9 cellular contexts compared by ENCODE assay signal in genomic region chr7:1529383-1530116, GRCh38. TPM values are rescaled to one million over a fixed set of nuclear protein-coding genes. Genes with fewer than 3 reads are reported as not detected.
DNase-seq lines count a peak whose midpoint lies in the region; ATAC-seq lines count a peak whose summit lies in the region.
"Had no signal": no experiment of that assay in that cellular context is flagged by ENCODE, and none has a peak within 500 bp of the region (broad histone marks: within the 10 kb centered on the region; RNA-seq: fewer than 3 reads in every experiment).

No MANE protein-coding gene starts in this region.

- no peak overlapping the region for H2BK15ac ChIP-seq in mesenchymal stem cell (ENCODE audit: low read depth, poor library complexity, severe bottlenecking)

- H3K4me1 ChIP-seq in right cardiac atrium (ENCODE audit: control insufficient read depth, insufficient read depth, low read length) (peaks cover 7% of the 10 kb centered on the region), mesenchymal stem cell (ENCODE audit: control insufficient read depth, insufficient read depth, low read depth, low read length) (peaks cover 41% of the 10 kb centered on the region), aorta (ENCODE audit: control insufficient read depth in 1 of 2, insufficient read depth in 2 of 2, low read length in 2 of 2) (no peaks in the 10 kb centered on the region)

- DNase-seq in right cardiac atrium (peak in 2 of 3 donors; percentile 64 to 69), left cardiac atrium (no peak), mesenchymal stem cell (no peak), aorta (peak; percentile 60 to 75)
- DNase-seq in activated CD4-positive, alpha-beta memory T cell treated with anti-CD3 and anti-CD28 coated beads for 36 hours, result no peak

- POLR2A ChIA-PET in activated CD4-positive, alpha-beta memory T cell treated with anti-CD3 and anti-CD28 coated beads for 36 hours (lab: Charles Lee), result no interaction called here

- H3K23ac ChIP-seq in mesenchymal stem cell (ENCODE audit: low read length in 2 of 2), result no peak overlapping the region

- no peaks in the 10 kb centered on the region for H3K9me3 Mint-ChIP-seq in activated CD4-positive, alpha-beta memory T cell treated with anti-CD3 and anti-CD28 coated beads for 36 hours

- H3K27me3 ChIP-seq in right cardiac atrium (ENCODE audit: control insufficient read depth, insufficient read depth) (no peaks in the 10 kb centered on the region), mesenchymal stem cell (ENCODE audit: control insufficient read depth in 1 of 2, insufficient read depth in 1 of 2, low read length in 2 of 2) (peaks cover 0 to 3% of the 10 kb centered on the region in 2 experiments), aorta (ENCODE audit: control insufficient read depth in 1 of 2, insufficient read depth in 2 of 2, low read length in 1 of 2) (no peaks in the 10 kb centered on the region)
- H3K27me3 ChIP-seq: breast epithelium had no signal

- H2BK120ac ChIP-seq in mesenchymal stem cell (ENCODE audit: low read depth, low read length), result no peak overlapping the region

- no peak overlapping the region for H3K27ac Mint-ChIP-seq in activated CD4-positive, alpha-beta memory T cell treated with anti-CD3 and anti-CD28 coated beads for 36 hours

- peak overlapping the region; percentile 5 for H4K8ac ChIP-seq in mesenchymal stem cell (ENCODE audit: low read length)

- CTCF ChIA-PET in activated CD4-positive, alpha-beta memory T cell treated with anti-CD3 and anti-CD28 coated beads for 36 hours (lab: Charles Lee), result no interaction called here

- H3K9me3 ChIP-seq in right cardiac atrium (ENCODE audit: control insufficient read depth, low read length) (no peaks in the 10 kb centered on the region), mesenchymal stem cell (ENCODE audit: control insufficient read depth, low read length) (no peaks in the 10 kb centered on the region), aorta (ENCODE audit: control insufficient read depth, low read length) (no peaks in the 10 kb centered on the region)
- H3K9me3 ChIP-seq: breast epithelium had no signal

- no peak overlapping the region for H2AFZ ChIP-seq in mesenchymal stem cell (ENCODE audit: low read depth, low read length)

- peak overlapping the region in 1 of 2 experiments; percentile 65 for H3K18ac ChIP-seq in mesenchymal stem cell (ENCODE audit: low read depth in 1 of 2, low read length in 2 of 2)

- no peak overlapping the region for H4K91ac ChIP-seq in mesenchymal stem cell (ENCODE audit: low read length)

- no peak overlapping the region for H3K4ac ChIP-seq in mesenchymal stem cell (ENCODE audit: low read depth in 1 of 2, low read length in 2 of 2)

- H3K27ac ChIP-seq in right cardiac atrium (ENCODE audit: low read length) (no peak overlapping the region), mesenchymal stem cell (ENCODE audit: low read length, poor library complexity, severe bottlenecking) (no peak overlapping the region), aorta (ENCODE audit: low read depth in 1 of 2, low read length in 2 of 2) (no peak overlapping the region)

- peak overlapping the region in 1 of 2 experiments; percentile 80 for H2BK12ac ChIP-seq in mesenchymal stem cell (ENCODE audit: low read length in 2 of 2)

- WGBS in right cardiac atrium, result 70% methylated on average over 21 of the region's 21 CpGs
- WGBS in mesenchymal stem cell, result 81% methylated on average over 21 of the region's 21 CpGs
- WGBS in aorta, 2 donors, result 80 to 83% methylated on average over 21 of the region's 21 CpGs

- H3K4me3 ChIP-seq in right cardiac atrium (ENCODE audit: low read length) (no peak overlapping the region), mesenchymal stem cell (ENCODE audit: insufficient read depth in 1 of 2, low read depth in 1 of 2, low read length in 2 of 2) (no peak overlapping the region), aorta (ENCODE audit: low read length in 2 of 2) (no peak overlapping the region)

- no peak for ATAC-seq in right cardiac atrium
- no peak for ATAC-seq in left cardiac atrium
- ATAC-seq in aorta (ENCODE audit: low FRiP score), result no peak
- ATAC-seq in HG03159 (IDR thresholded peaks at IDR 0.05; ENCODE audit: unreplicated experiment), result no peak
- no peak for ATAC-seq in HG03469 (IDR thresholded peaks at IDR 0.05; ENCODE audit: unreplicated experiment)
- no peak for ATAC-seq in GM19328 (IDR thresholded peaks at IDR 0.05; ENCODE audit: unreplicated experiment)

- peaks cover 5% of the 10 kb centered on the region for H3K27me3 Mint-ChIP-seq in activated CD4-positive, alpha-beta memory T cell treated with anti-CD3 and anti-CD28 coated beads for 36 hours

- peaks cover 3% of the 10 kb centered on the region for H3K36me3 Mint-ChIP-seq in activated CD4-positive, alpha-beta memory T cell treated with anti-CD3 and anti-CD28 coated beads for 36 hours

- H3K9ac ChIP-seq in mesenchymal stem cell (ENCODE audit: low read length), result no peak overlapping the region

- peak overlapping the region; percentile 43 for H2AK5ac ChIP-seq in mesenchymal stem cell (ENCODE audit: low read length, severe bottlenecking)

- no peaks in the 10 kb centered on the region for H3K36me3 ChIP-seq in mesenchymal stem cell (ENCODE audit: control insufficient read depth in 1 of 2, insufficient read depth in 2 of 2, low read depth in 1 of 2, low read length in 2 of 2)
- H3K36me3 ChIP-seq in aorta (ENCODE audit: control insufficient read depth in 1 of 2, insufficient read depth in 2 of 2, low read length in 1 of 2), result no peaks in the 10 kb centered on the region
- H3K36me3 ChIP-seq: breast epithelium had no signal

- intact Hi-C loops in right cardiac atrium (cut with DNase I), result no loop called here
- intact Hi-C loops in left cardiac atrium (cut with DNase I), result no loop called here
- intact Hi-C loops in activated CD4-positive, alpha-beta memory T cell treated with anti-CD3 and anti-CD28 coated beads for 36 hours (cut with micrococcal nuclease), result loop anchor here (5.0 kb wide), 1 partner anchor 72 kb away; the partner anchor contains the start of gene MICALL2
- intact Hi-C loops in aorta (cut with DNase I), result no loop called here

- peaks cover 22% of the 10 kb centered on the region for H3K4me1 Mint-ChIP-seq in activated CD4-positive, alpha-beta memory T cell treated with anti-CD3 and anti-CD28 coated beads for 36 hours (ENCODE audit: low read depth)

- no peak overlapping the region for H3K14ac ChIP-seq in mesenchymal stem cell (ENCODE audit: low read length in 2 of 2)

- H3K4me3 Mint-ChIP-seq in activated CD4-positive, alpha-beta memory T cell treated with anti-CD3 and anti-CD28 coated beads for 36 hours, result peak overlapping the region; percentile 62

- no peak overlapping the region for H3K4me2 ChIP-seq in mesenchymal stem cell (ENCODE audit: low read length, poor library complexity, severe bottlenecking)

- H2BK5ac ChIP-seq in mesenchymal stem cell (ENCODE audit: low read depth, low read length, poor library complexity, severe bottlenecking), result no peak overlapping the region

- H3K79me1 ChIP-seq in mesenchymal stem cell (replicated peaks; ENCODE audit: low read length, poor library complexity, severe bottlenecking), result no peaks in the 10 kb centered on the region

RNA-seq across cellular contexts. Expression of gene MAFK, which starts 1.0 kb away (rescaled TPM):
- 10 to 100 TPM; 43.6 to 69.3 (median 55.9) TPM for total RNA-seq in right cardiac atrium
- 73.8 TPM for polyA plus RNA-seq in right cardiac atrium
- 10 to 100 TPM; 43.6 to 73.1 TPM for total RNA-seq in left cardiac atrium
- 10 to 100 TPM; 34.9 to 36.1 TPM for total RNA-seq in activated CD4-positive, alpha-beta memory T cell treated with anti-CD3 and anti-CD28 coated beads for 36 hours
- 12.8 TPM for polyA plus RNA-seq in mesenchymal stem cell (2013, experiment 1 of 2)
- 12.8 TPM for polyA plus RNA-seq in mesenchymal stem cell (2013, experiment 2 of 2)
- 100 to 1,000 TPM in 1 of 2 donors, 10 to 100 TPM in 1; 86.3 to 131 TPM for total RNA-seq in aorta
- 100 to 1,000 TPM in 1 of 2 donors, 10 to 100 TPM in 1; 85.4 to 106 TPM for polyA plus RNA-seq in aorta

RNA-seq across cellular contexts. Expression of gene INTS1, which starts 25.4 kb away (rescaled TPM):
- total RNA-seq in right cardiac atrium, result 10 to 100 TPM; 30.6 to 48.3 (median 46.3) TPM
- polyA plus RNA-seq in right cardiac atrium, result 39.0 TPM
- 10 to 100 TPM; 26.9 to 42.4 TPM for total RNA-seq in left cardiac atrium
- total RNA-seq in activated CD4-positive, alpha-beta memory T cell treated with anti-CD3 and anti-CD28 coated beads for 36 hours, result 10 to 100 TPM; 86.4 to 92.5 TPM
- polyA plus RNA-seq in mesenchymal stem cell (2013, experiment 1 of 2), result 23.4 TPM
- polyA plus RNA-seq in mesenchymal stem cell (2013, experiment 2 of 2), result 22.7 TPM
- 10 to 100 TPM; 56.4 to 77.9 TPM for total RNA-seq in aorta
- 100 to 1,000 TPM in 1 of 2 donors, 10 to 100 TPM in 1; 17.2 to 109 TPM for polyA plus RNA-seq in aorta

RNA-seq across cellular contexts. Expression of gene TMEM184A, which starts 26.5 kb away (rescaled TPM):
- total RNA-seq in right cardiac atrium (under 1 TPM in 3 of 4 donors, not detected in 1; 0.26 to 0.62 (median 0.49) TPM), left cardiac atrium (under 1 TPM; 0.18 to 0.31 TPM), aorta (under 1 TPM in 1 of 2 donors, not detected in 1; 0.06 TPM)
- polyA plus RNA-seq in right cardiac atrium (0.38 TPM), aorta (1 to 10 TPM in 1 of 2 donors, under 1 TPM in 1; 0.84 to 6.1 TPM)
- total RNA-seq in activated CD4-positive, alpha-beta memory T cell treated with anti-CD3 and anti-CD28 coated beads for 36 hours, result not detected
- polyA plus RNA-seq in mesenchymal stem cell (2013, experiment 1 of 2), result 0.39 TPM
- polyA plus RNA-seq in mesenchymal stem cell (2013, experiment 2 of 2), result 0.45 TPM

RNA-seq across cellular contexts. Expression of gene PSMG3, which starts 40.3 kb away (rescaled TPM):
- 10 to 100 TPM; 11.6 to 16.2 (median 13.9) TPM for total RNA-seq in right cardiac atrium
- polyA plus RNA-seq in right cardiac atrium, result 27.6 TPM
- 10 to 100 TPM; 14.3 to 15.0 TPM for total RNA-seq in left cardiac atrium
- total RNA-seq in activated CD4-positive, alpha-beta memory T cell treated with anti-CD3 and anti-CD28 coated beads for 36 hours, result 10 to 100 TPM; 48.1 to 55.0 TPM
- polyA plus RNA-seq in mesenchymal stem cell (2013, experiment 1 of 2), result 7.3 TPM
- 8.7 TPM for polyA plus RNA-seq in mesenchymal stem cell (2013, experiment 2 of 2)
- total RNA-seq in aorta, result 10 to 100 TPM; 14.1 to 18.9 TPM
- 10 to 100 TPM; 42.9 to 45.2 TPM for polyA plus RNA-seq in aorta

Comparison
In these comparisons a context has a peak if more than half of its experiments do, and no peak if none do; other contexts are left out.
1. DNase-seq: peak in right cardiac atrium (2 of 3) and aorta (2 of 2); none in left cardiac atrium (single experiment), activated CD4-positive, alpha-beta memory T cell treated with anti-CD3 and anti-CD28 coated beads for 36 hours (single experiment) and mesenchymal stem cell (single experiment).